Comparison of ENCODE assay signal across 34 cellular contexts in genomic region chr20:63334356-63334755, GRCh38. TPM values are rescaled to one million over a fixed set of nuclear protein-coding genes. Genes with fewer than 3 reads are reported as not detected.
"Had no signal": no experiment of that assay in that cellular context is flagged by ENCODE, and none has a peak within 500 bp of the region (broad histone marks: within the 10 kb centered on the region; RNA-seq: fewer than 3 reads in every experiment).

No MANE protein-coding gene starts in this region.

- H3K36me3 Mint-ChIP-seq: activated naive CD8-positive, alpha-beta T cell treated with anti-CD3 and anti-CD28 coated beads for 36 hours had no signal

- ATAC-seq: activated CD8-positive, alpha-beta memory T cell treated with anti-CD3 and anti-CD28 coated beads, Interleukin-2, amount 10 ng/mL, durations not matched to agents 7 days and 5 days; activated CD8-positive, alpha-beta T cell treated with anti-CD3 and anti-CD28 coated beads, Interleukin-2, amount 10 ng/mL, durations not matched to agents 7 days and 5 days; activated naive CD4-positive, alpha-beta T cell treated with anti-CD3 and anti-CD28 coated beads, Interleukin-2, amount 50 U/mL, for 72 hours; body of pancreas had no signal

- DNase-seq: activated B cell treated with CpG ODN at 0.5 μM for 24 hours; activated CD4-positive, alpha-beta memory T cell treated with anti-CD3 and anti-CD28 coated beads, Interleukin-2, amount 10 ng/mL, durations not matched to agents 7 days and 5 days; activated CD4-positive, alpha-beta T cell treated with anti-CD3 and anti-CD28 coated beads for 4 hours; activated CD4-positive, alpha-beta T cell treated with anti-CD3 and anti-CD28 coated beads, Interleukin-2, amount 10 ng/mL, durations not matched to agents 24 days and 14 days; activated CD4-positive, alpha-beta T cell treated with anti-CD3 and anti-CD28 coated beads, Interleukin-2, amount 50 U/mL, for 48 hours; activated CD4-positive, CD25-positive, alpha-beta regulatory T cell treated with anti-CD3 and anti-CD28 coated beads, Interleukin-2, amount 50 U/mL, for 72 hours; activated CD8-positive, alpha-beta memory T cell treated with anti-CD3 and anti-CD28 coated beads for 24 hours; activated CD8-positive, alpha-beta memory T cell treated with anti-CD3 and anti-CD28 coated beads, Interleukin-2, amount 10 ng/mL, durations not matched to agents 7 days and 5 days; activated CD8-positive, alpha-beta memory T cell treated with anti-CD3 and anti-CD28 coated beads, Interleukin-2, amount 50 U/mL, for 48 hours; activated CD8-positive, alpha-beta T cell treated with anti-CD3 and anti-CD28 coated beads, Interleukin-2, amount 10 ng/mL, durations not matched to agents 7 days and 5 days; activated effector memory CD4-positive, alpha-beta T cell treated with anti-CD3 and anti-CD28 coated beads, Interleukin-2, amount 50 U/mL, for 16 hours; activated gamma-delta T cell treated with Interleukin-2 at 50 U/mL for 16 hours; activated naive CD4-positive, alpha-beta T cell; activated naive CD4-positive, alpha-beta T cell treated with anti-CD3 and anti-CD28 coated beads for 36 hours; activated naive CD4-positive, alpha-beta T cell treated with anti-CD3 and anti-CD28 coated beads, Interleukin-2, amount 50 U/mL, for 16 hours; activated naive CD8-positive, alpha-beta T cell treated with anti-CD3 and anti-CD28 coated beads for 36 hours; activated T-cell treated with anti-CD3 and anti-CD28 coated beads, Interleukin-2, amount 50 U/mL, for 24 hours; activated T-cell treated with anti-CD3 and anti-CD28 coated beads, Interleukin-2, amount 50 U/mL, for 48 hours; adrenal gland; amniotic stem cell; aorta; body of pancreas; brain microvascular endothelial cell; cerebellar nuclear complex; SW 1271; T-helper 1 cell; T-helper 2 cell; T-helper 9 cell had no signal

- H3K4me1 ChIP-seq: adrenal gland, body of pancreas, breast epithelium had no signal

- H3K36me3 ChIP-seq: adrenal gland, brain microvascular endothelial cell, breast epithelium had no signal

- H3K4me3 Mint-ChIP-seq: activated B cell treated with CpG ODN at 0.5 μM for 24 hours; activated CD4-positive, alpha-beta memory T cell treated with anti-CD3 and anti-CD28 coated beads, Interleukin-2, amount 10 ng/mL, durations not matched to agents 7 days and 5 days; activated CD4-positive, alpha-beta T cell treated with anti-CD3 and anti-CD28 coated beads, Interleukin-2, amount 10 ng/mL, durations not matched to agents 24 days and 14 days; activated CD8-positive, alpha-beta memory T cell treated with anti-CD3 and anti-CD28 coated beads, Interleukin-2, amount 10 ng/mL, durations not matched to agents 7 days and 5 days; activated CD8-positive, alpha-beta T cell treated with anti-CD3 and anti-CD28 coated beads, Interleukin-2, amount 10 ng/mL, durations not matched to agents 7 days and 5 days; activated naive CD4-positive, alpha-beta T cell treated with anti-CD3 and anti-CD28 coated beads for 36 hours; activated naive CD8-positive, alpha-beta T cell treated with anti-CD3 and anti-CD28 coated beads for 36 hours; activated T-cell treated with anti-CD3 and anti-CD28 coated beads, Interleukin-2, amount 50 U/mL, for 24 hours; central memory CD8-positive, alpha-beta T cell; T-helper 1 cell treated with Interleukin-12 subunit alpha and Interleukin-12 subunit beta and Interleukin-4 antibody, amounts not matched to agents 30 μg/mL and 1 μg/mL, for 36 hours; T-helper 2 cell treated with Interferon-gamma antibody and Interleukin-4, amounts not matched to agents 5 μg/mL and 100 μg/mL, for 36 hours had no signal

- H3K4me3 ChIP-seq: adrenal gland, body of pancreas, breast epithelium had no signal

- H3K27me3 ChIP-seq: adrenal gland, brain microvascular endothelial cell had no signal

- H3K27ac ChIP-seq: adrenal gland, body of pancreas, brain microvascular endothelial cell, breast epithelium, VCaP had no signal

- H3K27ac Mint-ChIP-seq: activated B cell treated with CpG ODN at 0.5 μM for 24 hours; activated CD4-positive, alpha-beta memory T cell treated with anti-CD3 and anti-CD28 coated beads, Interleukin-2, amount 10 ng/mL, durations not matched to agents 7 days and 5 days; activated CD4-positive, alpha-beta T cell treated with anti-CD3 and anti-CD28 coated beads, Interleukin-2, amount 10 ng/mL, durations not matched to agents 24 days and 14 days; activated CD8-positive, alpha-beta memory T cell treated with anti-CD3 and anti-CD28 coated beads, Interleukin-2, amount 10 ng/mL, durations not matched to agents 7 days and 5 days; activated CD8-positive, alpha-beta T cell treated with anti-CD3 and anti-CD28 coated beads, Interleukin-2, amount 10 ng/mL, durations not matched to agents 7 days and 5 days; activated naive CD4-positive, alpha-beta T cell treated with anti-CD3 and anti-CD28 coated beads for 36 hours; activated naive CD4-positive, alpha-beta T cell treated with anti-CD3 and anti-CD28 coated beads, Interleukin-2, amount 50 U/mL, for 72 hours; activated naive CD8-positive, alpha-beta T cell treated with anti-CD3 and anti-CD28 coated beads for 36 hours; activated T-cell treated with anti-CD3 and anti-CD28 coated beads, Interleukin-2, amount 50 U/mL, for 24 hours; T-helper 1 cell treated with Interleukin-12 subunit alpha and Interleukin-12 subunit beta and Interleukin-4 antibody, amounts not matched to agents 30 μg/mL and 1 μg/mL, for 36 hours; T-helper 2 cell treated with Interferon-gamma antibody and Interleukin-4, amounts not matched to agents 5 μg/mL and 100 μg/mL, for 36 hours had no signal

- H3K4me1 Mint-ChIP-seq: activated B cell treated with CpG ODN at 0.5 μM for 24 hours; activated CD4-positive, alpha-beta memory T cell treated with anti-CD3 and anti-CD28 coated beads, Interleukin-2, amount 10 ng/mL, durations not matched to agents 7 days and 5 days; activated CD4-positive, alpha-beta T cell treated with anti-CD3 and anti-CD28 coated beads, Interleukin-2, amount 10 ng/mL, durations not matched to agents 24 days and 14 days; activated CD8-positive, alpha-beta memory T cell treated with anti-CD3 and anti-CD28 coated beads, Interleukin-2, amount 10 ng/mL, durations not matched to agents 7 days and 5 days; activated naive CD8-positive, alpha-beta T cell treated with anti-CD3 and anti-CD28 coated beads for 36 hours; central memory CD8-positive, alpha-beta T cell had no signal

- H3K9me3 ChIP-seq: adrenal gland, body of pancreas had no signal

RNA-seq across cellular contexts. Expression of gene CHRNA4, which starts 26.8 kb away (rescaled TPM):
- total RNA-seq: activated B cell treated with CpG ODN at 0.5 μM for 24 hours; activated CD4-positive, alpha-beta memory T cell treated with anti-CD3 and anti-CD28 coated beads, Interleukin-2, amount 10 ng/mL, durations not matched to agents 7 days and 5 days; activated CD4-positive, alpha-beta T cell treated with anti-CD3 and anti-CD28 coated beads, Interleukin-2, amount 10 ng/mL, durations not matched to agents 24 days and 14 days; activated CD8-positive, alpha-beta memory T cell treated with anti-CD3 and anti-CD28 coated beads, Interleukin-2, amount 10 ng/mL, durations not matched to agents 7 days and 5 days; activated CD8-positive, alpha-beta T cell treated with anti-CD3 and anti-CD28 coated beads, Interleukin-2, amount 10 ng/mL, durations not matched to agents 7 days and 5 days; activated naive CD4-positive, alpha-beta T cell treated with anti-CD3 and anti-CD28 coated beads for 36 hours; activated naive CD4-positive, alpha-beta T cell treated with anti-CD3 and anti-CD28 coated beads, Interleukin-2, amount 50 U/mL, for 72 hours; activated naive CD8-positive, alpha-beta T cell treated with anti-CD3 and anti-CD28 coated beads for 36 hours; aorta; body of pancreas; breast epithelium had no signal
- polyA plus RNA-seq: aorta had no signal

RNA-seq across cellular contexts. Expression of gene COL20A1, which starts 41.4 kb away (rescaled TPM):
- total RNA-seq: activated B cell treated with CpG ODN at 0.5 μM for 24 hours; activated CD4-positive, alpha-beta memory T cell treated with anti-CD3 and anti-CD28 coated beads, Interleukin-2, amount 10 ng/mL, durations not matched to agents 7 days and 5 days; activated CD4-positive, alpha-beta T cell treated with anti-CD3 and anti-CD28 coated beads, Interleukin-2, amount 10 ng/mL, durations not matched to agents 24 days and 14 days; activated CD8-positive, alpha-beta memory T cell treated with anti-CD3 and anti-CD28 coated beads, Interleukin-2, amount 10 ng/mL, durations not matched to agents 7 days and 5 days; activated CD8-positive, alpha-beta T cell treated with anti-CD3 and anti-CD28 coated beads, Interleukin-2, amount 10 ng/mL, durations not matched to agents 7 days and 5 days; body of pancreas; breast epithelium had no signal
